Comparison of ENCODE assay signal across 24 cellular contexts in the genomic region with DNA sequence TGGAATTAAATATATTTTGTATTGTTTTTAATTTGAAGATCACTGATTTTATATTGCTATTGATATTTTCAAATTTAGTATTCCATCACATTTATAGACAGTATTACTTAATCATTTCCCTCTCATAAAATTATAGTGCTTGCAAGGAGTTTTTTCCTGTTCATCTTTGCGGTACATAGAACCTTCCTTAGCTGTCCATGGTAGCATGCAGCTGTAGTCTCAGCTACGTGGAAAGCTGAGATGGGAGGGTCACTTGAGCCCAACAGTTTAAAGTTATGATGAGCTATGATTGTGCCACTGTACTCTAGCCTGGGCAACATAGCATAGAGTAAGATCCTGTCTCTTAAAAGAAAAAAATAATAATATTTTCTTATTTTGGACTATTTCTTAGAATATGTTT.
A peak's percentile ranks its signal among the peaks of the same experiment; 100 is the strongest.
DNase-seq lines count a peak whose midpoint lies in the region; ATAC-seq and TF ChIP-seq lines count a peak whose summit lies in the region.
"Had no signal": no experiment of that assay in that cellular context is flagged by ENCODE, and none has a peak within 500 bp of the region (broad histone marks: within the 10 kb centered on the region; RNA-seq: fewer than 3 reads in every experiment).

No MANE protein-coding gene starts in this region.

- H3K4me3 ChIP-seq in DOHH2 (ENCODE audit: low read length), result no peak overlapping the region
- H3K4me3 ChIP-seq in PC-9, result no peak overlapping the region
- H3K4me3 ChIP-seq in ovary, result no peak overlapping the region
- H3K4me3 ChIP-seq: K562 had no signal

- H3K4me1 Mint-ChIP-seq in CD4-positive, alpha-beta T cell (ENCODE audit: low read depth), result peaks cover 73% of the 10 kb centered on the region
- H3K4me1 Mint-ChIP-seq in glutamatergic neuron (ENCODE audit: low read depth, unreplicated experiment), result peaks cover 40% of the 10 kb centered on the region

- H3K4me2 ChIP-seq in DOHH2 (ENCODE audit: low read length) (peak overlapping the region; percentile 97; the same call in 1 of the 2 replicates), PC-9 (0 out of 2 replicates have a peak overlapping the region, but pooled peaks have one; percentile 12)

- no peaks in the 10 kb centered on the region for H3K9me3 Mint-ChIP-seq in CD4-positive, alpha-beta T cell
- H3K9me3 Mint-ChIP-seq in glutamatergic neuron (ENCODE audit: unreplicated experiment), result peaks cover 8% of the 10 kb centered on the region

- intact Hi-C loops in CD4-positive, alpha-beta T cell (cut with DNase I, micrococcal nuclease), result no loop called here
- intact Hi-C loops in PC-9 (cut with micrococcal nuclease; ENCODE audit: unreplicated experiment) (no loop called here), ovary (cut with DNase I) (loop anchor here in 1 of 4 donors (10.0 kb wide), 1 partner anchor 59 kb away; no protein-coding TSS in a partner anchor)

- WGBS in ovary, 3 donors, result 87 to 93% (median 92%) methylated on average over 2 of the region's 2 CpGs

- H3K27me3 Mint-ChIP-seq in CD4-positive, alpha-beta T cell, result no peaks in the 10 kb centered on the region
- peaks cover 5% of the 10 kb centered on the region for H3K27me3 Mint-ChIP-seq in glutamatergic neuron (ENCODE audit: unreplicated experiment)

- CTCF ChIA-PET in CD4-positive, alpha-beta T cell (lab: Charles Lee), result interaction anchor here (1.6 kb wide), 1 partner anchor 10 kb away, joined by 7 read pairs; no protein-coding TSS in a partner anchor
- CTCF ChIA-PET in PC-9 (lab: Charles Lee), result no interaction called here

- H3K27me3 ChIP-seq in CD4-positive, alpha-beta T cell (ENCODE audit: control insufficient read depth, insufficient read depth, low read length), result no peaks in the 10 kb centered on the region
- H3K27me3 ChIP-seq in DOHH2 (ENCODE audit: control insufficient read depth, low read length), result no peaks in the 10 kb centered on the region
- no peaks in the 10 kb centered on the region for H3K27me3 ChIP-seq in PC-9 (ENCODE audit: insufficient read depth, low read depth)
- H3K27me3 ChIP-seq in ovary, result no peaks in the 10 kb centered on the region
- H3K27me3 ChIP-seq: BE2C had no signal

- TF ChIP-seq EP300 in Ishikawa (IDR thresholded peaks at IDR 0.05; ENCODE audit: borderline replicate concordance), result no peak
- no peak for TF ChIP-seq EP300 in ovary (IDR thresholded peaks at IDR 0.05)

- H3K27ac ChIP-seq in CD4-positive, alpha-beta T cell (ENCODE audit: low read depth, low read length), result no peak overlapping the region
- H3K27ac ChIP-seq in DOHH2 (ENCODE audit: low read depth, low read length) (peak overlapping the region; percentile 100), PC-9 (no peak overlapping the region), ovary (no peak overlapping the region)

- H4K20me1 ChIP-seq in DOHH2 (ENCODE audit: control insufficient read depth, insufficient read depth, low read depth, low read length) (no peaks in the 10 kb centered on the region), PC-9 (ENCODE audit: insufficient read depth) (no peaks in the 10 kb centered on the region)

- no peaks in the 10 kb centered on the region for H3K9me3 ChIP-seq in CD4-positive, alpha-beta T cell (ENCODE audit: control insufficient read depth, low read length)
- H3K9me3 ChIP-seq in DOHH2 (ENCODE audit: control insufficient read depth, insufficient read depth, low read length) (no peaks in the 10 kb centered on the region), PC-9 (ENCODE audit: insufficient read depth, low read depth) (no peaks in the 10 kb centered on the region), ovary (no peaks in the 10 kb centered on the region)
- H3K9me3 ChIP-seq: BE2C had no signal

- peaks cover 50% of the 10 kb centered on the region for H3K36me3 ChIP-seq in DOHH2 (ENCODE audit: control insufficient read depth, low read length)
- no peaks in the 10 kb centered on the region for H3K36me3 ChIP-seq in PC-9 (ENCODE audit: low read depth)
- no peaks in the 10 kb centered on the region for H3K36me3 ChIP-seq in ovary
- H3K36me3 ChIP-seq: BE2C had no signal

- no peak for ATAC-seq in CD4-positive, alpha-beta T cell (ENCODE audit: poor library complexity)
- ATAC-seq in HG02884 (IDR thresholded peaks at IDR 0.05; ENCODE audit: unreplicated experiment), result no peak
- ATAC-seq: K562 had no signal

- TF ChIP-seq RAD21 in Ishikawa (IDR thresholded peaks at IDR 0.05; ENCODE audit: low read depth), result no peak

- peaks cover 50% of the 10 kb centered on the region for H3K36me3 Mint-ChIP-seq in CD4-positive, alpha-beta T cell (ENCODE audit: low read depth)
- peaks cover 4% of the 10 kb centered on the region for H3K36me3 Mint-ChIP-seq in glutamatergic neuron (ENCODE audit: unreplicated experiment)

- no peak for TF ChIP-seq CTCF in CD4-positive, alpha-beta T cell (IDR thresholded peaks at IDR 0.05)
- TF ChIP-seq CTCF in DOHH2 (IDR thresholded peaks at IDR 0.05; ENCODE audit: low read depth, low read length, poor library complexity, severe bottlenecking) (no peak), PC-9 (conservative IDR thresholded peaks at IDR 0.05) (no peak), glutamatergic neuron (IDR thresholded peaks at IDR 0.05; ENCODE audit: partially characterized antibody, unreplicated experiment) (no peak), ovary (IDR thresholded peaks at IDR 0.05) (no peak)

- peaks cover 100% of the 10 kb centered on the region for H3K4me1 ChIP-seq in DOHH2 (ENCODE audit: control insufficient read depth, low read length)
- peaks cover 17% of the 10 kb centered on the region for H3K4me1 ChIP-seq in PC-9 (replicated peaks; ENCODE audit: insufficient read depth)
- no peaks in the 10 kb centered on the region for H3K4me1 ChIP-seq in ovary (ENCODE audit: insufficient read depth)

- no peak for TF ChIP-seq POLR2A in ovary (IDR thresholded peaks at IDR 0.05)

- H3K9me2 ChIP-seq in DOHH2 (replicated peaks; ENCODE audit: control insufficient read depth, low read length) (no peaks in the 10 kb centered on the region), PC-9 (ENCODE audit: insufficient read depth) (no peaks in the 10 kb centered on the region)

- H2AFZ ChIP-seq in PC-9, result no peak overlapping the region

- DNase-seq in CD4-positive, alpha-beta T cell, result no peak
- DNase-seq in PC-9, result no peak
- no peak for DNase-seq in D341Med (ENCODE audit: low spot score)
- no peak for DNase-seq in glutamatergic neuron
- DNase-seq in ovary, result no peak
- DNase-seq: ACHN, BE2C, Calu3, DMS153, EL, HCEC 1CT, MM.1S, NCI-H2081, NCI-H2171 treated with DMSO at 0.1 percent for 48 hours, NCI-H446, NCI-H524 treated with DMSO at 0.1 percent for 48 hours, NCI-H774, Right ventricle myocardium superior, RPMI8226 had no signal

- POLR2A ChIA-PET in CD4-positive, alpha-beta T cell (lab: Charles Lee), result interaction anchor here (1.1 to 3.8 kb wide), 3 partner anchors 8 to 15 kb away, joined by 3 to 41 read pairs (median 26); no protein-coding TSS in a partner anchor
- POLR2A ChIA-PET in PC-9 (lab: Charles Lee; ENCODE audit: unreplicated experiment), result interaction anchor here (0.6 kb wide), 1 partner anchor 8 kb away, joined by 3 read pairs; no protein-coding TSS in a partner anchor

- H3F3A ChIP-seq in DOHH2 (ENCODE audit: control insufficient read depth, insufficient read depth) (peaks cover 45% of the 10 kb centered on the region), PC-9 (ENCODE audit: insufficient read depth, low read depth) (peaks cover 17% of the 10 kb centered on the region)

- no peak overlapping the region for H3K4me3 Mint-ChIP-seq in CD4-positive, alpha-beta T cell
- H3K4me3 Mint-ChIP-seq in glutamatergic neuron (ENCODE audit: unreplicated experiment), result no peak overlapping the region
- H3K4me3 Mint-ChIP-seq: CD14-positive monocyte had no signal

- no TSS peak for BruUV-seq in PC-9 (replicated peaks; lab: Mats Ljungman, UMichigan)

- H3K79me2 ChIP-seq in DOHH2 (ENCODE audit: control insufficient read depth, low read length), result peaks cover 63% of the 10 kb centered on the region
- H3K79me2 ChIP-seq in PC-9 (ENCODE audit: low read depth), result no peaks in the 10 kb centered on the region

- peak overlapping the region; percentile 60 for H3K27ac Mint-ChIP-seq in CD4-positive, alpha-beta T cell
- no peak overlapping the region for H3K27ac Mint-ChIP-seq in glutamatergic neuron (ENCODE audit: unreplicated experiment)

TF ChIP-seq in Ishikawa, 13 proteins besides CTCF, POLR2A, EP300 and RAD21:
- TF ChIP-seq, protein P1, sequence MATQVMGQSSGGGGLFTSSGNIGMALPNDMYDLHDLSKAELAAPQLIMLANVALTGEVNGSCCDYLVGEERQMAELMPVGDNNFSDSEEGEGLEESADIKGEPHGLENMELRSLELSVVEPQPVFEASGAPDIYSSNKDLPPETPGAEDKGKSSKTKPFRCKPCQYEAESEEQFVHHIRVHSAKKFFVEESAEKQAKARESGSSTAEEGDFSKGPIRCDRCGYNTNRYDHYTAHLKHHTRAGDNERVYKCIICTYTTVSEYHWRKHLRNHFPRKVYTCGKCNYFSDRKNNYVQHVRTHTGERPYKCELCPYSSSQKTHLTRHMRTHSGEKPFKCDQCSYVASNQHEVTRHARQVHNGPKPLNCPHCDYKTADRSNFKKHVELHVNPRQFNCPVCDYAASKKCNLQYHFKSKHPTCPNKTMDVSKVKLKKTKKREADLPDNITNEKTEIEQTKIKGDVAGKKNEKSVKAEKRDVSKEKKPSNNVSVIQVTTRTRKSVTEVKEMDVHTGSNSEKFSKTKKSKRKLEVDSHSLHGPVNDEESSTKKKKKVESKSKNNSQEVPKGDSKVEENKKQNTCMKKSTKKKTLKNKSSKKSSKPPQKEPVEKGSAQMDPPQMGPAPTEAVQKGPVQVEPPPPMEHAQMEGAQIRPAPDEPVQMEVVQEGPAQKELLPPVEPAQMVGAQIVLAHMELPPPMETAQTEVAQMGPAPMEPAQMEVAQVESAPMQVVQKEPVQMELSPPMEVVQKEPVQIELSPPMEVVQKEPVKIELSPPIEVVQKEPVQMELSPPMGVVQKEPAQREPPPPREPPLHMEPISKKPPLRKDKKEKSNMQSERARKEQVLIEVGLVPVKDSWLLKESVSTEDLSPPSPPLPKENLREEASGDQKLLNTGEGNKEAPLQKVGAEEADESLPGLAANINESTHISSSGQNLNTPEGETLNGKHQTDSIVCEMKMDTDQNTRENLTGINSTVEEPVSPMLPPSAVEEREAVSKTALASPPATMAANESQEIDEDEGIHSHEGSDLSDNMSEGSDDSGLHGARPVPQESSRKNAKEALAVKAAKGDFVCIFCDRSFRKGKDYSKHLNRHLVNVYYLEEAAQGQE (IDR thresholded peaks at IDR 0.05; ENCODE audit: low read depth), result peak; percentile 22; the same call in 1 of the 2 replicates
- TF ChIP-seq EGR1 (IDR thresholded peaks at IDR 0.05) (no peak), FOXM1 (IDR thresholded peaks at IDR 0.05; ENCODE audit: borderline replicate concordance, low read depth) (no peak)
TF ChIP-seq in Ishikawa: peak in this region for 1.
